Comparison of ENCODE assay signal across 20 cellular contexts in genomic region chr13:30022256-30022655, GRCh38.
DNase-seq lines count a peak whose midpoint lies in the region; TF ChIP-seq lines count a peak whose summit lies in the region.
"Had no signal": no experiment of that assay in that cellular context is flagged by ENCODE, and none has a peak within 500 bp of the region (broad histone marks: within the 10 kb centered on the region; RNA-seq: fewer than 3 reads in every experiment).

No MANE protein-coding gene starts in this region.

- no peaks in the 10 kb centered on the region for H3K27me3 ChIP-seq in neural progenitor cell
- H3K27me3 ChIP-seq: Peyer's patch had no signal

- H3K9me3 Mint-ChIP-seq in neural progenitor cell (no peaks in the 10 kb centered on the region), type B pancreatic cell (no peaks in the 10 kb centered on the region)

- H3K4me1 ChIP-seq in neural progenitor cell = peaks cover 21% of the 10 kb centered on the region
- H3K4me1 ChIP-seq: Peyer's patch had no signal

- H3K36me3 Mint-ChIP-seq in neural progenitor cell = no peaks in the 10 kb centered on the region
- no peaks in the 10 kb centered on the region for H3K36me3 Mint-ChIP-seq in type B pancreatic cell

- no peaks in the 10 kb centered on the region for H3K9me3 ChIP-seq in neural progenitor cell (ENCODE audit: low read depth)
- H3K9me3 ChIP-seq: Peyer's patch had no signal

- no peaks in the 10 kb centered on the region for H4K20me1 ChIP-seq in neural progenitor cell (ENCODE audit: low read depth)

- H3K27me3 Mint-ChIP-seq in neural progenitor cell (ENCODE audit: insufficient read depth, low read depth) (peaks cover 22% of the 10 kb centered on the region), type B pancreatic cell (peaks cover 4% of the 10 kb centered on the region)

- H3K27ac Mint-ChIP-seq in neural progenitor cell = peak overlapping the region; percentile 70
- peak overlapping the region; percentile 74 for H3K27ac Mint-ChIP-seq in type B pancreatic cell

- H3K4me3 Mint-ChIP-seq in neural progenitor cell = no peak overlapping the region
- H3K4me3 Mint-ChIP-seq in type B pancreatic cell = no peak overlapping the region

- H3F3A ChIP-seq in neural progenitor cell (ENCODE audit: low read depth) = peaks cover 4% of the 10 kb centered on the region

- H3K4me1 Mint-ChIP-seq in neural progenitor cell = peaks cover 52% of the 10 kb centered on the region
- peaks cover 27% of the 10 kb centered on the region for H3K4me1 Mint-ChIP-seq in type B pancreatic cell (ENCODE audit: unreplicated experiment)

- H3K79me2 ChIP-seq in neural progenitor cell (ENCODE audit: low read depth) = no peaks in the 10 kb centered on the region

- H3K4me3 ChIP-seq in neural progenitor cell = no peak overlapping the region
- H3K4me3 ChIP-seq: Peyer's patch, SK-N-MC had no signal

- H3K9ac ChIP-seq in neural progenitor cell = no peak overlapping the region

- TF ChIP-seq CTCF in neural progenitor cell (IDR thresholded peaks at IDR 0.05) (no peak), type B pancreatic cell (conservative IDR thresholded peaks at IDR 0.05) (no peak)

- no peak overlapping the region for H2AFZ ChIP-seq in neural progenitor cell (replicated peaks)

- DNase-seq in NCI-H748 (lab: John Stamatoyannopoulos, UW; ENCODE audit: unreplicated experiment) = peak; percentile 25
- DNase-seq in NCI-H748 treated with DMSO at 0.1 percent for 48 hours (lab: John Stamatoyannopoulos, UW) = no peak
- peak in 20 of 61 donors; percentile 9 to 46 (median 26) for DNase-seq in caudate nucleus (lab: John Stamatoyannopoulos, UW)
- no peak for DNase-seq in neural progenitor cell (ENCODE audit: low spot score)
- no peak for DNase-seq in type B pancreatic cell (ENCODE audit: extremely low spot score, unreplicated experiment)
- DNase-seq in NCI-H1694 (lab: John Stamatoyannopoulos, UW) = no peak
- DNase-seq in T1000 (lab: John Stamatoyannopoulos, UW) = no peak
- DNase-seq in cortex of kidney (lab: John Stamatoyannopoulos, UW) = no peak
- DNase-seq: DMS53, GOT3, NCI-H1048, NCI-H1694 treated with DMSO at 0.1 percent for 48 hours, NCI-H2081, NCI-H2171 treated with DMSO at 0.1 percent for 48 hours, NCI-H446, NCI-H524 treated with DMSO at 0.1 percent for 48 hours, Peyer's patch, SIG-M5, SW 1271 had no signal

- H3K36me3 ChIP-seq in neural progenitor cell = no peaks in the 10 kb centered on the region
- H3K36me3 ChIP-seq: Peyer's patch had no signal

- no peak overlapping the region for H3K4me2 ChIP-seq in neural progenitor cell

- H3K27ac ChIP-seq in caudate nucleus (ENCODE audit: low read depth, low read length) (peak overlapping the region; percentile 54), neural progenitor cell (no peak overlapping the region)
- H3K27ac ChIP-seq: Peyer's patch, SK-N-MC had no signal
